In genomic region chr6:101102702-101103101, GRCh38 we compare ENCODE assay signal across 21 cellular contexts.
DNase-seq lines count a peak whose midpoint lies in the region; ATAC-seq, FAIRE-seq and TF ChIP-seq lines count a peak whose summit lies in the region.
"Had no signal": no experiment of that assay in that cellular context is flagged by ENCODE, and none has a peak within 500 bp of the region (broad histone marks: within the 10 kb centered on the region; RNA-seq: fewer than 3 reads in every experiment).

No MANE protein-coding gene starts in this region.

- no peak overlapping the region for H3K27ac Mint-ChIP-seq in osteocyte (ENCODE audit: unreplicated experiment)
- H3K27ac Mint-ChIP-seq: CD4-positive, alpha-beta memory T cell had no signal

- no peaks in the 10 kb centered on the region for H3K79me1 ChIP-seq in IMR-90 (ENCODE audit: low read depth in 1 of 2, low read length in 2 of 2)
- H3K79me1 ChIP-seq in H1 (ENCODE audit: low read depth, low read length): no peaks in the 10 kb centered on the region

- dilution Hi-C loops in IMR-90 (cut with HindIII; ENCODE audit: low sequenced_read_pairs, unreplicated experiment): no loop called here

- no peaks in the 10 kb centered on the region for H3K27me3 Mint-ChIP-seq in osteocyte (ENCODE audit: unreplicated experiment)

- H4K8ac ChIP-seq in IMR-90 (ENCODE audit: low read depth in 2 of 2, low read length in 2 of 2): no peak overlapping the region
- H4K8ac ChIP-seq in H1 (ENCODE audit: extremely low read depth, insufficient read depth, low read length): no peak overlapping the region

- H3K9me3 Mint-ChIP-seq in osteocyte (ENCODE audit: unreplicated experiment): peaks cover 3% of the 10 kb centered on the region

- no peak for FAIRE-seq in A549 (lab: Jason Lieb, UNC)
- FAIRE-seq in H1 (lab: Jason Lieb, UNC): no peak
- FAIRE-seq: GM12891, GM18507 had no signal

- H2AK5ac ChIP-seq in IMR-90 (ENCODE audit: low read depth, low read length) (no peak overlapping the region), H1 (ENCODE audit: low read depth, low read length) (no peak overlapping the region)

- H3K4me3 ChIP-seq in A549 (no peak overlapping the region), IMR-90 (ENCODE audit: insufficient read depth, low read depth, low read length) (no peak overlapping the region), PC-9 (no peak overlapping the region), H1 (ENCODE audit: extremely low read depth in 1 of 4, insufficient read depth in 2 of 4, low read depth in 3 of 4, low read length in 4 of 4) (no peak overlapping the region)

- H4K5ac ChIP-seq in IMR-90 (ENCODE audit: low read depth, low read length) (no peak overlapping the region), H1 (ENCODE audit: insufficient read length, low read depth, low read length) (no peak overlapping the region)

- H2BK5ac ChIP-seq in IMR-90 (ENCODE audit: low read depth, low read length, poor library complexity, severe bottlenecking): no peak overlapping the region
- H2BK5ac ChIP-seq in H1 (ENCODE audit: low read depth, low read length): no peak overlapping the region

- H3K9me2 ChIP-seq in PC-9 (ENCODE audit: insufficient read depth): no peaks in the 10 kb centered on the region; the same call in 1 of the 2 replicates

- H3K4ac ChIP-seq in IMR-90 (ENCODE audit: low read depth, low read length) (no peak overlapping the region), H1 (replicated peaks; ENCODE audit: insufficient read length, low read depth, low read length) (no peak overlapping the region)

- H4K91ac ChIP-seq in IMR-90 (ENCODE audit: insufficient read depth, low read depth, low read length): no peak overlapping the region
- no peak overlapping the region for H4K91ac ChIP-seq in H1 (replicated peaks; ENCODE audit: insufficient read length, low read length)

- H3K36me3 ChIP-seq in IMR-90 (ENCODE audit: control insufficient read depth, insufficient read depth, low read length): no peaks in the 10 kb centered on the region
- no peaks in the 10 kb centered on the region for H3K36me3 ChIP-seq in PC-9 (ENCODE audit: low read depth)
- no peaks in the 10 kb centered on the region for H3K36me3 ChIP-seq in H1 (ENCODE audit: control insufficient read depth in 2 of 4, insufficient read depth in 4 of 4, low read length in 3 of 4)

- H3K56ac ChIP-seq in IMR-90 (ENCODE audit: extremely low read depth, insufficient read depth, low read length) (no peak overlapping the region), H1 (replicated peaks; ENCODE audit: insufficient read length, low read depth, low read length) (no peak overlapping the region)

- TF ChIP-seq POLR2A in A549 (IDR thresholded peaks at IDR 0.05; ENCODE audit: low read length): no peak
- TF ChIP-seq POLR2A in IMR-90 (IDR thresholded peaks at IDR 0.05; ENCODE audit: low read depth, low read length): no peak
- no peak for TF ChIP-seq POLR2A in H1 (IDR thresholded peaks at IDR 0.05; ENCODE audit: control extremely low read depth in 1 of 2, low read depth in 2 of 2, low read length in 2 of 2)

- no peaks in the 10 kb centered on the region for H3K4me1 Mint-ChIP-seq in osteocyte (ENCODE audit: unreplicated experiment)
- H3K4me1 Mint-ChIP-seq: CD4-positive, alpha-beta memory T cell had no signal

- H2AK9ac ChIP-seq in IMR-90 (replicated peaks; ENCODE audit: low read depth, low read length, poor library complexity): no peak overlapping the region

- POLR2A ChIA-PET in A549 (lab: Yijun Ruan, JAX) (no interaction called here), IMR-90 (lab: Charles Lee; ENCODE audit: unreplicated experiment) (no interaction called here), PC-9 (lab: Charles Lee; ENCODE audit: unreplicated experiment) (no interaction called here), H1 (lab: Charles Lee; ENCODE audit: partially characterized antibody) (no interaction called here)

- ATAC-seq in A549 (no peak), IMR-90 (ENCODE audit: low read depth) (no peak)
- no peak for ATAC-seq in activated CD4-positive, CD25-positive, alpha-beta regulatory T cell treated with anti-CD3 and anti-CD28 coated beads, Interleukin-2, amount 50 U/mL, for 24 hours

- DNase-seq in A549 (ENCODE audit: low read depth in 1 of 2, low spot score in 1 of 2) (no peak), IMR-90 (no peak), PC-9 (no peak), H1 (ENCODE audit: low read depth in 1 of 2, low spot score in 2 of 2) (no peak), osteocyte (ENCODE audit: extremely low spot score, unreplicated experiment) (no peak), NCI-H1092 treated with DMSO at 0.1 percent for 48 hours (lab: John Stamatoyannopoulos, UW) (no peak), GM03348 (ENCODE audit: low spot score) (no peak)
- DNase-seq: 8988T; C1 segment of cervical spinal cord; Calu3; CD4-positive, alpha-beta memory T cell; COR-L47; DMS79; EL; GDM1; GOT3; H7; HCEC 1CT had no signal

- no peak overlapping the region for H2BK20ac ChIP-seq in IMR-90 (ENCODE audit: low read depth, low read length)
- no peak overlapping the region for H2BK20ac ChIP-seq in H1 (ENCODE audit: low read length)

- H2BK15ac ChIP-seq in IMR-90 (ENCODE audit: low read depth, low read length): no peak overlapping the region
- H2BK15ac ChIP-seq in H1 (ENCODE audit: low read length): no peak overlapping the region

- no peak for TF ChIP-seq EP300 in A549 (IDR thresholded peaks at IDR 0.05)
- TF ChIP-seq EP300 in H1 (IDR thresholded peaks at IDR 0.05; ENCODE audit: borderline replicate concordance in 1 of 2, low read depth in 2 of 2, low read length in 2 of 2): no peak

- no peak overlapping the region for H2BK120ac ChIP-seq in IMR-90 (ENCODE audit: low read depth, low read length)
- H2BK120ac ChIP-seq in H1 (replicated peaks; ENCODE audit: low read depth, low read length): no peak overlapping the region

- no peaks in the 10 kb centered on the region for H3K23me2 ChIP-seq in H1 (ENCODE audit: low read depth, low read length)

- BruUV-seq in IMR-90 (replicated peaks; lab: Mats Ljungman, UMichigan) (no TSS peak), PC-9 (replicated peaks; lab: Mats Ljungman, UMichigan) (no TSS peak)

- no peak for TF ChIP-seq CTCF in A549 (IDR thresholded peaks at IDR 0.05)
- TF ChIP-seq CTCF in IMR-90 (conservative IDR thresholded peaks at IDR 0.05; ENCODE audit: low read depth, low read length): no peak
- TF ChIP-seq CTCF in PC-9 (conservative IDR thresholded peaks at IDR 0.05): no peak
- TF ChIP-seq CTCF in H1 (IDR thresholded peaks at IDR 0.05; ENCODE audit: control extremely low read depth in 1 of 3, insufficient read depth in 1 of 3, low read depth in 1 of 3, low read length in 3 of 3): no peak
- no peak for TF ChIP-seq CTCF in osteocyte (IDR thresholded peaks at IDR 0.05)

- H3K9me3 ChIP-seq in A549: no peaks in the 10 kb centered on the region
- H3K9me3 ChIP-seq in IMR-90 (ENCODE audit: control insufficient read depth, insufficient read depth, low read length): no peaks in the 10 kb centered on the region
- H3K9me3 ChIP-seq in PC-9 (ENCODE audit: insufficient read depth, low read depth): 0 out of 2 replicates have a peak, but pooled peaks cover 4% of the 10 kb centered on the region
- H3K9me3 ChIP-seq in H1 (ENCODE audit: insufficient read depth in 2 of 2, low read depth in 1 of 2, low read length in 1 of 2): no peaks in the 10 kb centered on the region

- CTCF ChIA-PET in A549 (lab: Yijun Ruan, JAX): no interaction called here
- CTCF ChIA-PET in IMR-90 (lab: Yijun Ruan, JAX): no interaction called here
- CTCF ChIA-PET in PC-9 (lab: Charles Lee): no interaction called here
- CTCF ChIA-PET in H1 (lab: Charles Lee; ENCODE audit: partially characterized antibody): interaction anchor here (0.7 to 1.5 kb wide), 4 partner anchors 10 to 138 kb away, joined by 3 to 6 read pairs (median 3); no protein-coding TSS in a partner anchor

- no peaks in the 10 kb centered on the region for H3K79me2 ChIP-seq in PC-9 (ENCODE audit: low read depth)
- no peaks in the 10 kb centered on the region for H3K79me2 ChIP-seq in H1 (ENCODE audit: control insufficient read depth in 1 of 2, insufficient read depth in 2 of 2, low read length in 2 of 2)

- no peaks in the 10 kb centered on the region for H3K36me3 Mint-ChIP-seq in osteocyte (ENCODE audit: unreplicated experiment)
- H3K36me3 Mint-ChIP-seq: CD4-positive, alpha-beta memory T cell had no signal

- in situ Hi-C loops in IMR-90 (cut with MboI; ENCODE audit: low sequenced_read_pairs): no loop called here

- no peaks in the 10 kb centered on the region for H3K9me1 ChIP-seq in IMR-90 (ENCODE audit: insufficient read depth, low read length)

- H3K23ac ChIP-seq in IMR-90 (ENCODE audit: low read depth, low read length) (no peak overlapping the region), H1 (ENCODE audit: insufficient read length) (no peak overlapping the region)

- TF ChIP-seq RAD21 in A549 (conservative IDR thresholded peaks at IDR 0.05 in 1 of 2, IDR thresholded peaks at IDR 0.05 in 1 of 2) (no peak), IMR-90 (IDR thresholded peaks at IDR 0.05; ENCODE audit: low read length) (no peak), H1 (IDR thresholded peaks at IDR 0.05 in 1 of 2, conservative IDR thresholded peaks at IDR 0.05 in 1 of 2; ENCODE audit: low read depth in 2 of 2, low read length in 2 of 2) (no peak)

- H3K9ac ChIP-seq in IMR-90 (ENCODE audit: low read depth, low read length): no peak overlapping the region
- no peak overlapping the region for H3K9ac ChIP-seq in H1 (replicated peaks in 1 of 4; ENCODE audit: extremely low read depth in 1 of 4, low read depth in 3 of 4, low read length in 3 of 4)

- H4K20me1 ChIP-seq in IMR-90 (ENCODE audit: insufficient read depth, low read length) (no peaks in the 10 kb centered on the region), PC-9 (ENCODE audit: insufficient read depth) (no peaks in the 10 kb centered on the region), H1 (replicated peaks in 1 of 2; ENCODE audit: control insufficient read depth in 1 of 2, insufficient read depth in 2 of 2, low read length in 2 of 2) (no peaks in the 10 kb centered on the region)

- intact Hi-C loops in IMR-90 (cut with micrococcal nuclease) (no loop called here), PC-9 (cut with micrococcal nuclease; ENCODE audit: unreplicated experiment) (no loop called here)

- H3K4me1 ChIP-seq in A549: no peaks in the 10 kb centered on the region
- no peaks in the 10 kb centered on the region for H3K4me1 ChIP-seq in IMR-90 (ENCODE audit: control insufficient read depth, insufficient read depth, low read length)
- no peaks in the 10 kb centered on the region for H3K4me1 ChIP-seq in PC-9 (replicated peaks; ENCODE audit: insufficient read depth)
- no peaks in the 10 kb centered on the region for H3K4me1 ChIP-seq in H1 (replicated peaks in 1 of 4; ENCODE audit: control insufficient read depth in 3 of 4, insufficient read depth in 4 of 4, low read length in 3 of 4)

- no peak overlapping the region for H2BK12ac ChIP-seq in H1 (ENCODE audit: low read depth, low read length)

- no peak overlapping the region for H3K4me3 Mint-ChIP-seq in osteocyte (ENCODE audit: unreplicated experiment)
- H3K4me3 Mint-ChIP-seq: CD4-positive, alpha-beta memory T cell had no signal

- H3K27me3 ChIP-seq in IMR-90 (ENCODE audit: control insufficient read depth, insufficient read depth, low read length): no peaks in the 10 kb centered on the region
- no peaks in the 10 kb centered on the region for H3K27me3 ChIP-seq in PC-9 (ENCODE audit: insufficient read depth, low read depth)
- H3K27me3 ChIP-seq in H1 (replicated peaks in 1 of 4; ENCODE audit: control insufficient read depth in 3 of 4, extremely low read depth in 1 of 4, insufficient read depth in 3 of 4, low read length in 3 of 4): no peaks in the 10 kb centered on the region

- 60% methylated on average over 4 of the region's 4 CpGs for WGBS in A549 (ENCODE audit: missing lambda C conversion rate)
- WGBS in IMR-90 (ENCODE audit: extremely low coverage in 2 of 2, insufficient read length in 1 of 2), 2 experiments: no CpG with 5 or more reads among the region's 4 CpGs
- WGBS in H1 (ENCODE audit: extremely low coverage in 1 of 2, insufficient coverage in 1 of 2, insufficient read length in 1 of 2, insufficient replicate concordance in 2 of 2, low coverage in 1 of 2, low lambda C conversion rate in 2 of 2, missing lambda C conversion rate in 1 of 2), 2 experiments: 69% methylated on average over 4 of the region's 4 CpGs; no CpG with 5 or more reads in 1 of the 2 experiments

- H3K27ac ChIP-seq in A549: no peak overlapping the region
- no peak overlapping the region for H3K27ac ChIP-seq in IMR-90 (ENCODE audit: insufficient read depth, low read length)
- no peak overlapping the region for H3K27ac ChIP-seq in PC-9
- H3K27ac ChIP-seq in H1 (ENCODE audit: low read depth, low read length): no peak overlapping the region

- no peaks in the 10 kb centered on the region for H3F3A ChIP-seq in PC-9 (ENCODE audit: insufficient read depth, low read depth)

- H3K4me2 ChIP-seq in A549: no peak overlapping the region
- no peak overlapping the region for H3K4me2 ChIP-seq in IMR-90 (ENCODE audit: low read depth, low read length)
- H3K4me2 ChIP-seq in PC-9: no peak overlapping the region
- H3K4me2 ChIP-seq in H1 (ENCODE audit: insufficient read depth in 1 of 2, low read depth in 2 of 2, low read length in 2 of 2): no peak overlapping the region

- H2AFZ ChIP-seq in IMR-90 (replicated peaks; ENCODE audit: low read length, poor library complexity) (no peak overlapping the region), PC-9 (0 out of 2 replicates have a peak overlapping the region, but pooled peaks have one; percentile 9), H1 (ENCODE audit: low read length) (no peak overlapping the region)

- H3K18ac ChIP-seq in IMR-90 (ENCODE audit: low read depth, low read length) (no peak overlapping the region), H1 (ENCODE audit: extremely low read depth, low read length) (no peak overlapping the region)

- H3K14ac ChIP-seq in IMR-90 (replicated peaks; ENCODE audit: low read depth, low read length) (no peak overlapping the region), H1 (ENCODE audit: insufficient read length) (no peak overlapping the region)

Comparison
In these comparisons a context has a peak if more than half of its experiments do, and no peak if none do; other contexts are left out.
1. Of the 18 proteins assayed by ChIP-seq in both H1 and A549: peak only in H1: none; only in A549: none; in both: CEBPB; in neither: 17.